Comparison of ENCODE assay signal across 18 cellular contexts in the genomic region with DNA sequence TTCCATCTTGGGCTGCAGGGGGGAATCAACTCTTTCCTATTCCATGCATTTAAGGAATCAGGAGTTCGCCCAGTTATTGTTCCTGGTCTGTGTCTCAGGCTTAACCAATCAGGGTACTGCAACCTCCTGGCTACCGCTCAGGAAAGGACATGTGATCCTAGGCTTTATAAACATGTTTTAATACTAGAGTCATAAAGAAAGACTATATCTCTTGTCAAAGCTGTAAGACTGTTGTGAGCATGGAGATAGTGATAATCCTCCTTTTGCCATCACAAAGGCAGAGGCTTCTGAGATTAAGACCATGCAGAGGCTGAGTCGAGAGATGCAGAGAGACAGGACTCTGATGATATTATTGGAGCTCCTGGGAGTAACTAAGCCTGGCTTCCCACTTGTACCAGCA.
DNase-seq lines count a peak whose midpoint lies in the region; ATAC-seq, FAIRE-seq and TF ChIP-seq lines count a peak whose summit lies in the region.
"Had no signal": no experiment of that assay in that cellular context is flagged by ENCODE, and none has a peak within 500 bp of the region (broad histone marks: within the 10 kb centered on the region; RNA-seq: fewer than 3 reads in every experiment).

No MANE protein-coding gene starts in this region.

- H3K4me1 Mint-ChIP-seq in mesothelial cell of epicardium = peaks cover 45% of the 10 kb centered on the region
- H3K4me1 Mint-ChIP-seq: CD4-positive, alpha-beta memory T cell; GM23338 had no signal

- no peaks in the 10 kb centered on the region for H3K9me3 Mint-ChIP-seq in mesothelial cell of epicardium
- H3K9me3 Mint-ChIP-seq: GM23338, H9 had no signal

- H3K9me3 ChIP-seq in body of pancreas = no peaks in the 10 kb centered on the region

- TF ChIP-seq POLR2A in body of pancreas (IDR thresholded peaks at IDR 0.05) = no peak

- intact Hi-C loops in body of pancreas (cut with DNase I) = no loop called here

- no peak for TF ChIP-seq CTCF in D721Med (IDR thresholded peaks at IDR 0.05; ENCODE audit: insufficient read depth, missing control alignments)
- no peak for TF ChIP-seq CTCF in mesothelial cell of epicardium (IDR thresholded peaks at IDR 0.05; ENCODE audit: unreplicated experiment)
- no peak for TF ChIP-seq CTCF in body of pancreas (IDR thresholded peaks at IDR 0.05)

- H3K27me3 ChIP-seq in body of pancreas = no peaks in the 10 kb centered on the region

- DNase-seq in D721Med (ENCODE audit: insufficient read length, low spot score) = no peak
- DNase-seq in NCI-H69 (lab: John Stamatoyannopoulos, UW) = peak; percentile 29
- no peak for DNase-seq in mesothelial cell of epicardium (ENCODE audit: low spot score in 2 of 2, unreplicated experiment in 2 of 2)
- DNase-seq in body of pancreas = no peak
- DNase-seq in activated effector memory CD4-positive, alpha-beta T cell treated with anti-CD3 and anti-CD28 coated beads, Interleukin-2, amount 50 U/mL, for 16 hours = no peak
- DNase-seq: C1 segment of cervical spinal cord; Calu3; CD4-positive, alpha-beta memory T cell; COR-L47; DMS153; DND-41; H9 had no signal

- H3K27ac ChIP-seq in body of pancreas = no peak overlapping the region

- no peaks in the 10 kb centered on the region for H3K27me3 Mint-ChIP-seq in mesothelial cell of epicardium (ENCODE audit: low read depth)

- no peaks in the 10 kb centered on the region for H3K36me3 Mint-ChIP-seq in mesothelial cell of epicardium
- H3K36me3 Mint-ChIP-seq: CD4-positive, alpha-beta memory T cell had no signal

- H3K36me3 ChIP-seq in body of pancreas (replicated peaks in 1 of 2; ENCODE audit: insufficient read depth in 1 of 2, low read depth in 2 of 2) = no peaks in the 10 kb centered on the region

- H3K27ac Mint-ChIP-seq in mesothelial cell of epicardium = peak overlapping the region; percentile 30
- H3K27ac Mint-ChIP-seq: CD4-positive, alpha-beta memory T cell; GM23338 had no signal

- peak; percentile 41 for FAIRE-seq in D721Med (lab: Jason Lieb, UNC)
- FAIRE-seq: G401.6, GM12892, GM19239 had no signal

- no peaks in the 10 kb centered on the region for H3K4me1 ChIP-seq in body of pancreas

- WGBS in body of pancreas, 2 donors = 71 to 82% methylated on average over 3 of the region's 3 CpGs

- H3K4me3 Mint-ChIP-seq in mesothelial cell of epicardium = no peak overlapping the region
- H3K4me3 Mint-ChIP-seq: CD4-positive, alpha-beta memory T cell; GM23338; H9 had no signal

- no peak overlapping the region for H3K4me3 ChIP-seq in body of pancreas
- H3K4me3 ChIP-seq: GM23338 had no signal

- ATAC-seq in GM21423 (IDR thresholded peaks at IDR 0.05; ENCODE audit: unreplicated experiment) = no peak
- no peak for ATAC-seq in body of pancreas
- ATAC-seq: GM23338, HCT116 had no signal
